In genomic region chr3:1164101-1164500, GRCh38 we compare ENCODE assay signal across 6 cellular contexts.
"Had no signal": no experiment of that assay in that cellular context is flagged by ENCODE, and none has a peak within 500 bp of the region (broad histone marks: within the 10 kb centered on the region; RNA-seq: fewer than 3 reads in every experiment).

No MANE protein-coding gene starts in this region.

- H3K9me3 Mint-ChIP-seq: H9 had no signal

- H3K4me1 Mint-ChIP-seq: H9 had no signal

- ATAC-seq: K562 had no signal

- H3K4me3 Mint-ChIP-seq: H9 had no signal

- DNase-seq: GOT3, H9, HCEC 1CT, IMR-90, KG1 had no signal
